8 cellular contexts compared by ENCODE assay signal in the genomic region with DNA sequence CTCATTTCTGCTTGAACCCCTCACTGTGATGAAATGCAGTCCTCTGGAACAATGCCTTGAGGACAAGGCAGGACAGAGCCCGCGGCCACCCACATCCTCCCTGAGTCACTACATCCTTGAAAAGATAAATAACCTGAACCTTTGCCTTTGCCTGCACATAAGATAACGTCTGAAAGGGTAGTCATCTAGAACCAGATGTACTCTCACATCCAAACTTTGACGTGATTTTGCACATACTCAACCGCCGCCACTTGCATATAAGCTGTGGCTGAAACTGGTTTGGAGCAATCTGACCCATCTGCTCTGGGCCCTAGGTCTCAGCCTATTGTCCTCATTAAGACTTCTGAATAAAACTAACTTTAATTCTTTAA.
A peak's percentile ranks its signal among the peaks of the same experiment; 100 is the strongest.
DNase-seq lines count a peak whose midpoint lies in the region; ATAC-seq lines count a peak whose summit lies in the region.

No MANE protein-coding gene starts in this region.

- no peak overlapping the region for H3K4me3 ChIP-seq in MG63

- ATAC-seq in GM19395 (IDR thresholded peaks at IDR 0.05; ENCODE audit: unreplicated experiment) (peak; percentile 63), GM18873 (IDR thresholded peaks at IDR 0.05; ENCODE audit: low FRiP score, unreplicated experiment) (no peak)

- H3K9me3 ChIP-seq in MG63 = no peaks in the 10 kb centered on the region

- H3K27ac ChIP-seq in epithelial cell of prostate = peak overlapping the region; percentile 52

- no peaks in the 10 kb centered on the region for H3K27me3 ChIP-seq in MG63

- H3K36me3 ChIP-seq in MG63 = no peaks in the 10 kb centered on the region

- DNase-seq in AG20443 (ENCODE audit: low spot score) = peak; percentile 28
- peak; percentile 3 for DNase-seq in MG63
- peak; percentile 57 for DNase-seq in epithelial cell of prostate (ENCODE audit: low read depth, low spot score)
- DNase-seq in SIG-M5 (lab: John Stamatoyannopoulos, UW) = no peak
- no peak for DNase-seq in activated effector memory CD4-positive, alpha-beta T cell treated with Interleukin-2 at 50 U/mL for 16 hours
- no peak for DNase-seq in C1 segment of cervical spinal cord (lab: John Stamatoyannopoulos, UW)

Comparison
In these comparisons a context has a peak if more than half of its experiments do, and no peak if none do; other contexts are left out.
1. DNase-seq: peak in AG20443 (single experiment), MG63 (single experiment) and epithelial cell of prostate (single experiment); none in SIG-M5 (single experiment), activated effector memory CD4-positive, alpha-beta T cell treated with Interleukin-2 at 50 U/mL for 16 hours (single experiment) and C1 segment of cervical spinal cord (0 of 14).